In the genomic region with DNA sequence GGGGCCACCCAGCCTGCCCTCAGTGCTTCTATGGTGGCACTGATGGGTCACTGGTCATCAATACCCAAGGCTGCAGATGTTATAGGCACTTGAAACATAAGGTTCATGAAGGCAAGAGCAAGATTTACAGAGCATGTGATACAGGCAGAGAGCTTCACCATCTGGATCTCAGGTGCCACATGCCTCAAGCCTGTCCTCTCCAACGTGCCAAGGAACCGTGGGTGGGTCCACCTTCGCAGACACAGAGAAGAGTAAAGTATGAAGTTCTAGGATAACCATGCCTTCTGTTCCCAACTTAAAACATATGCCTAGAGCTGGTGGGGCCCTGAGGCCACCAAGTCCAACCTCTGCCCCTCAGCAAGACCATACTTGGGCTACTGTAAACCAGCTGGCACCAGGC, we compare ENCODE assay signal across 35 cellular contexts. TPM values are rescaled to one million over a fixed set of nuclear protein-coding genes. Genes with fewer than 3 reads are reported as not detected.
"Had no signal": no experiment of that assay in that cellular context is flagged by ENCODE, and none has a peak within 500 bp of the region (broad histone marks: within the 10 kb centered on the region; RNA-seq: fewer than 3 reads in every experiment).

No MANE protein-coding gene starts in this region.

- H3K4me1 Mint-ChIP-seq: activated CD4-positive, alpha-beta T cell treated with anti-CD3 and anti-CD28 coated beads for 36 hours; activated CD4-positive, alpha-beta T cell treated with anti-CD3 and anti-CD28 coated beads, Interleukin-2, amount 10 ng/mL, durations not matched to agents 7 days and 5 days; activated naive CD4-positive, alpha-beta T cell treated with anti-CD3 and anti-CD28 coated beads, Interleukin-2, amount 10 ng/mL, durations not matched to agents 7 days and 5 days; activated naive CD4-positive, alpha-beta T cell treated with anti-CD3 and anti-CD28 coated beads, Interleukin-2, amount 50 U/mL, for 24 hours; WTC11 had no signal

- H3K27me3 ChIP-seq: adrenal gland, body of pancreas, breast epithelium had no signal

- H3K4me3 ChIP-seq: adrenal gland, body of pancreas, breast epithelium had no signal

- H3K4me1 ChIP-seq: adrenal gland, body of pancreas, breast epithelium had no signal

- H3K4me3 Mint-ChIP-seq: activated CD4-positive, alpha-beta memory T cell treated with anti-CD3 and anti-CD28 coated beads, Interleukin-2, amount 10 ng/mL, durations not matched to agents 7 days and 5 days; activated CD4-positive, alpha-beta T cell treated with anti-CD3 and anti-CD28 coated beads for 36 hours; activated CD4-positive, alpha-beta T cell treated with anti-CD3 and anti-CD28 coated beads, Interleukin-2, amount 10 ng/mL, durations not matched to agents 7 days and 5 days; activated CD8-positive, alpha-beta memory T cell treated with anti-CD3 and anti-CD28 coated beads, Interleukin-2, amount 10 ng/mL, durations not matched to agents 7 days and 5 days; activated CD8-positive, alpha-beta T cell treated with anti-CD3 and anti-CD28 coated beads, Interleukin-2, amount 10 ng/mL, durations not matched to agents 7 days and 5 days; activated naive CD4-positive, alpha-beta T cell treated with anti-CD3 and anti-CD28 coated beads, Interleukin-2, amount 10 ng/mL, durations not matched to agents 7 days and 5 days; activated naive CD4-positive, alpha-beta T cell treated with anti-CD3 and anti-CD28 coated beads, Interleukin-2, amount 50 U/mL, for 24 hours; activated naive CD8-positive, alpha-beta T cell; activated T-cell treated with anti-CD3 and anti-CD28 coated beads, Interleukin-2, amount 50 U/mL, for 24 hours; T-helper 1 cell treated with Interleukin-12 subunit alpha and Interleukin-12 subunit beta and Interleukin-4 antibody, amounts not matched to agents 30 μg/mL and 1 μg/mL, for 36 hours; T-helper 2 cell treated with Interferon-gamma antibody and Interleukin-4, amounts not matched to agents 5 μg/mL and 100 μg/mL, for 36 hours; WTC11 had no signal

- ATAC-seq: activated CD4-positive, alpha-beta T cell treated with anti-CD3 and anti-CD28 coated beads for 36 hours; activated CD4-positive, CD25-positive, alpha-beta regulatory T cell treated with anti-CD3 and anti-CD28 coated beads, Interleukin-2, amount 50 U/mL, for 24 hours; activated CD8-positive, alpha-beta memory T cell treated with anti-CD3 and anti-CD28 coated beads, Interleukin-2, amount 10 ng/mL, durations not matched to agents 7 days and 5 days; activated CD8-positive, alpha-beta T cell treated with anti-CD3 and anti-CD28 coated beads, Interleukin-2, amount 10 ng/mL, durations not matched to agents 7 days and 5 days; body of pancreas; WTC11 had no signal

- DNase-seq: activated CD4-positive, alpha-beta memory T cell treated with anti-CD3 and anti-CD28 coated beads, Interleukin-2, amount 10 ng/mL, durations not matched to agents 7 days and 5 days; activated CD4-positive, alpha-beta T cell treated with anti-CD3 and anti-CD28 coated beads for 1 hour; activated CD4-positive, alpha-beta T cell treated with anti-CD3 and anti-CD28 coated beads for 36 hours; activated CD4-positive, alpha-beta T cell treated with anti-CD3 and anti-CD28 coated beads for 48 hours; activated CD4-positive, alpha-beta T cell treated with anti-CD3 and anti-CD28 coated beads, Interleukin-2, amount 10 ng/mL, durations not matched to agents 7 days and 5 days; activated CD4-positive, alpha-beta T cell treated with anti-CD3 and anti-CD28 coated beads, Interleukin-2, amount 50 U/mL, for 48 hours; activated CD4-positive, CD25-positive, alpha-beta regulatory T cell; activated CD8-positive, alpha-beta memory T cell treated with anti-CD3 and anti-CD28 coated beads for 24 hours; activated CD8-positive, alpha-beta memory T cell treated with anti-CD3 and anti-CD28 coated beads, Interleukin-2, amount 10 ng/mL, durations not matched to agents 7 days and 5 days; activated CD8-positive, alpha-beta memory T cell treated with anti-CD3 and anti-CD28 coated beads, Interleukin-2, amount 50 U/mL, for 48 hours; activated CD8-positive, alpha-beta T cell treated with anti-CD3 and anti-CD28 coated beads, Interleukin-2, amount 10 ng/mL, durations not matched to agents 7 days and 5 days; activated effector memory CD4-positive, alpha-beta T cell treated with Interleukin-2 at 50 U/mL for 16 hours; activated gamma-delta T cell; activated naive CD4-positive, alpha-beta T cell treated with anti-CD3 and anti-CD28 coated beads, Interleukin-2, amount 10 ng/mL, durations not matched to agents 7 days and 5 days; activated naive CD4-positive, alpha-beta T cell treated with Interleukin-2 at 50 U/mL for 16 hours; activated T-cell treated with anti-CD3 and anti-CD28 coated beads, Interleukin-2, amount 50 U/mL, for 24 hours; activated T-cell treated with anti-CD3 and anti-CD28 coated beads, Interleukin-2, amount 50 U/mL, for 48 hours; adrenal gland; amniotic stem cell; body of pancreas; brain microvascular endothelial cell; central memory CD4-positive, alpha-beta T cell; T-helper 1 cell; T-helper 2 cell; T-helper 9 cell had no signal

- H3K27ac ChIP-seq: adrenal gland, body of pancreas, brain microvascular endothelial cell, breast epithelium, VCaP had no signal

- H3K27me3 Mint-ChIP-seq: activated naive CD4-positive, alpha-beta T cell treated with anti-CD3 and anti-CD28 coated beads, Interleukin-2, amount 50 U/mL, for 24 hours had no signal

- H3K9me3 ChIP-seq: adrenal gland, body of pancreas, breast epithelium had no signal

- H3K36me3 Mint-ChIP-seq: activated CD8-positive, alpha-beta memory T cell treated with anti-CD3 and anti-CD28 coated beads, Interleukin-2, amount 10 ng/mL, durations not matched to agents 7 days and 5 days; activated naive CD4-positive, alpha-beta T cell treated with anti-CD3 and anti-CD28 coated beads, Interleukin-2, amount 10 ng/mL, durations not matched to agents 7 days and 5 days; activated naive CD4-positive, alpha-beta T cell treated with anti-CD3 and anti-CD28 coated beads, Interleukin-2, amount 50 U/mL, for 24 hours; activated naive CD8-positive, alpha-beta T cell; WTC11 had no signal

- H3K36me3 ChIP-seq: adrenal gland, brain microvascular endothelial cell, breast epithelium had no signal

- H3K9me3 Mint-ChIP-seq: activated CD4-positive, alpha-beta memory T cell treated with anti-CD3 and anti-CD28 coated beads, Interleukin-2, amount 10 ng/mL, durations not matched to agents 7 days and 5 days; activated CD4-positive, alpha-beta T cell treated with anti-CD3 and anti-CD28 coated beads, Interleukin-2, amount 10 ng/mL, durations not matched to agents 7 days and 5 days; activated naive CD4-positive, alpha-beta T cell treated with anti-CD3 and anti-CD28 coated beads, Interleukin-2, amount 10 ng/mL, durations not matched to agents 7 days and 5 days; activated naive CD4-positive, alpha-beta T cell treated with anti-CD3 and anti-CD28 coated beads, Interleukin-2, amount 50 U/mL, for 24 hours; activated T-cell treated with anti-CD3 and anti-CD28 coated beads, Interleukin-2, amount 50 U/mL, for 24 hours; activated T-helper 2 cell treated with anti-CD3 and anti-CD28 coated beads, Interferon-gamma antibody, Interleukin-2, Interleukin-4, amounts not matched to agents 10 μg/mL and 5 μg/mL and 100 μg/mL, durations not matched to agents 14 hours and 24 hours and 36 hours; T-helper 1 cell treated with Interleukin-12 subunit alpha and Interleukin-12 subunit beta and Interleukin-4 antibody, amounts not matched to agents 30 μg/mL and 1 μg/mL, for 36 hours; T-helper 2 cell treated with Interferon-gamma antibody and Interleukin-4, amounts not matched to agents 5 μg/mL and 100 μg/mL, for 36 hours; WTC11 had no signal

- H3K27ac Mint-ChIP-seq: activated CD4-positive, alpha-beta memory T cell treated with anti-CD3 and anti-CD28 coated beads, Interleukin-2, amount 10 ng/mL, durations not matched to agents 7 days and 5 days; activated CD4-positive, alpha-beta T cell treated with anti-CD3 and anti-CD28 coated beads for 36 hours; activated CD4-positive, alpha-beta T cell treated with anti-CD3 and anti-CD28 coated beads, Interleukin-2, amount 10 ng/mL, durations not matched to agents 7 days and 5 days; activated CD8-positive, alpha-beta memory T cell treated with anti-CD3 and anti-CD28 coated beads, Interleukin-2, amount 10 ng/mL, durations not matched to agents 7 days and 5 days; activated CD8-positive, alpha-beta T cell treated with anti-CD3 and anti-CD28 coated beads, Interleukin-2, amount 10 ng/mL, durations not matched to agents 7 days and 5 days; activated naive CD4-positive, alpha-beta T cell treated with anti-CD3 and anti-CD28 coated beads, Interleukin-2, amount 10 ng/mL, durations not matched to agents 7 days and 5 days; activated naive CD4-positive, alpha-beta T cell treated with anti-CD3 and anti-CD28 coated beads, Interleukin-2, amount 50 U/mL, for 24 hours; activated naive CD8-positive, alpha-beta T cell; activated T-cell treated with anti-CD3 and anti-CD28 coated beads, Interleukin-2, amount 50 U/mL, for 24 hours; activated T-helper 2 cell treated with anti-CD3 and anti-CD28 coated beads, Interferon-gamma antibody, Interleukin-2, Interleukin-4, amounts not matched to agents 10 μg/mL and 5 μg/mL and 100 μg/mL, durations not matched to agents 14 hours and 24 hours and 36 hours; T-helper 1 cell treated with Interleukin-12 subunit alpha and Interleukin-12 subunit beta and Interleukin-4 antibody, amounts not matched to agents 30 μg/mL and 1 μg/mL, for 36 hours; T-helper 2 cell treated with Interferon-gamma antibody and Interleukin-4, amounts not matched to agents 5 μg/mL and 100 μg/mL, for 36 hours; WTC11 had no signal

RNA-seq across cellular contexts. Expression of a gene that starts 26.7 kb away (rescaled TPM):
- total RNA-seq: astrocyte had no signal
